Comparison of ENCODE assay signal across 8 cellular contexts in genomic region chr6:26021350-26022165, GRCh38. TPM values are rescaled to one million over a fixed set of nuclear protein-coding genes. Genes with fewer than 3 reads are reported as not detected.
DNase-seq lines count a peak whose midpoint lies in the region; TF ChIP-seq lines count a peak whose summit lies in the region.

No MANE protein-coding gene starts in this region.

- peak overlapping the region; percentile 48 for H2AFZ ChIP-seq in neuronal stem cell (ENCODE audit: low read length)

- H2AK5ac ChIP-seq in neuronal stem cell (ENCODE audit: low read depth, low read length) = peak overlapping the region; percentile 0

- H2BK5ac ChIP-seq in neuronal stem cell (ENCODE audit: low read length) = peak overlapping the region; percentile 93

- no peak overlapping the region for H2BK120ac ChIP-seq in neuronal stem cell (ENCODE audit: low read depth, low read length)

- H4K8ac ChIP-seq in neuronal stem cell (ENCODE audit: low read depth, low read length) = no peak overlapping the region

- CTCF ChIA-PET in HEK293T (lab: Yijun Ruan, JAX) = interaction anchor here (0.6 kb wide), 2 partner anchors 11 to 18 kb away, joined by 3 read pairs; no protein-coding TSS in a partner anchor

- peak overlapping the region; percentile 22 for H3K18ac ChIP-seq in neuronal stem cell (ENCODE audit: low read length)

- H3K9me3 ChIP-seq in SJCRH30 (replicated peaks) = no peaks in the 10 kb centered on the region
- no peaks in the 10 kb centered on the region for H3K9me3 ChIP-seq in neuronal stem cell (replicated peaks in 1 of 2; ENCODE audit: control insufficient read depth in 2 of 2, insufficient read depth in 1 of 2, low read depth in 1 of 2, low read length in 2 of 2)

- H3K4me2 ChIP-seq in neuronal stem cell (ENCODE audit: insufficient read depth, low read length, poor library complexity, severe bottlenecking) = peak overlapping the region; percentile 95

- peak overlapping the region; percentile 95 for H3K27ac ChIP-seq in SJCRH30
- peak overlapping the region; percentile 90 for H3K27ac ChIP-seq in neuronal stem cell (replicated peaks; ENCODE audit: low read length)
- peak overlapping the region; percentile 96 for H3K27ac ChIP-seq in temporal lobe (ENCODE audit: low read depth, low read length)

- no peak overlapping the region for H2BK15ac ChIP-seq in neuronal stem cell (ENCODE audit: low read length)

- no peaks in the 10 kb centered on the region for H3K36me3 ChIP-seq in SJCRH30
- H3K36me3 ChIP-seq in neuronal stem cell (replicated peaks in 1 of 2; ENCODE audit: control insufficient read depth in 2 of 2, insufficient read depth in 2 of 2, low read length in 2 of 2) = no peaks in the 10 kb centered on the region

- POLR2A ChIA-PET in HEK293T (lab: Yijun Ruan, JAX) = interaction anchor here (0.6 to 16.4 kb wide), 32 partner anchors 10 to 1872 kb away, joined by 3 to 715 read pairs (median 4); a partner anchor contains a TSS

- DNase-seq in GDM1 (lab: John Stamatoyannopoulos, UW) = peak; percentile 81
- DNase-seq in HEK293T (ENCODE audit: extremely low spot score) = peak; percentile 75
- peak; percentile 97 for DNase-seq in MV-4-11 (lab: John Stamatoyannopoulos, UW)
- DNase-seq in SJCRH30 = peak; percentile 92 to 94
- peak; percentile 46 to 74 (median 68) for DNase-seq in activated naive CD4-positive, alpha-beta T cell (lab: John Stamatoyannopoulos, UW)
- peak; percentile 94 for DNase-seq in foreskin melanocyte
- peak; percentile 87 for DNase-seq in neuronal stem cell (ENCODE audit: low spot score)

- H3K4ac ChIP-seq in neuronal stem cell (ENCODE audit: low read length) = no peak overlapping the region

- H3K4me3 ChIP-seq in SJCRH30 = peak overlapping the region; percentile 63
- H3K4me3 ChIP-seq in neuronal stem cell (ENCODE audit: low read length in 2 of 2) = peak overlapping the region; percentile 62 to 90

- no peaks in the 10 kb centered on the region for H3K79me1 ChIP-seq in neuronal stem cell (ENCODE audit: low read depth, low read length)

- H3K27me3 ChIP-seq in SJCRH30 = no peaks in the 10 kb centered on the region
- H3K27me3 ChIP-seq in neuronal stem cell (ENCODE audit: control insufficient read depth in 3 of 3, insufficient read depth in 3 of 3, low read depth in 1 of 3, low read length in 3 of 3) = no peaks in the 10 kb centered on the region

- H3K9ac ChIP-seq in neuronal stem cell (ENCODE audit: low read depth, low read length, poor library complexity) = peak overlapping the region; percentile 77

- no peak overlapping the region for H3K14ac ChIP-seq in neuronal stem cell (ENCODE audit: low read length)

- no peak overlapping the region for H4K91ac ChIP-seq in neuronal stem cell (ENCODE audit: low read depth, low read length, poor library complexity)

- WGBS in neuronal stem cell (ENCODE audit: extremely low coverage in 2 of 2, insufficient read length in 2 of 2, insufficient replicate concordance in 1 of 2), 2 donors = no CpG with 5 or more reads among the region's 39 CpGs

- peak overlapping the region; percentile 94 for H3K23ac ChIP-seq in neuronal stem cell (ENCODE audit: low read depth, low read length, poor library complexity)

- peak overlapping the region; percentile 48 for H2BK12ac ChIP-seq in neuronal stem cell (ENCODE audit: low read length)

- H3K4me1 ChIP-seq in SJCRH30 (no peaks in the 10 kb centered on the region), neuronal stem cell (ENCODE audit: control insufficient read depth in 2 of 2, insufficient read depth in 1 of 2, low read depth in 1 of 2, low read length in 2 of 2) (peaks cover 10 to 21% of the 10 kb centered on the region in 2 donors)

TF ChIP-seq in HEK293T, 16 proteins besides CTCF, POLR2A, EP300 and RAD21:
- TF ChIP-seq FOXK2 (IDR thresholded peaks at IDR 0.05) (no peak), L3MBTL2 (conservative IDR thresholded peaks at IDR 0.05) (peak; percentile 84), NFRKB (IDR thresholded peaks at IDR 0.05) (0 out of 2 replicates have a peak, but pooled peaks have one; percentile 10)

RNA-seq across cellular contexts. Expression of gene TRIM38, which starts 59.0 kb away (rescaled TPM):
- total RNA-seq in SJCRH30 (2014; rRNA removed; shearing (Covaris generic)) = 3.2 and 3.3 TPM in 2 replicates
- 0.10 TPM for polyA plus RNA-seq in neuronal stem cell (2013, experiment 1 of 2)
- polyA plus RNA-seq in neuronal stem cell (2013, experiment 2 of 2) = 0.10 TPM
- 0.49 TPM for total RNA-seq in temporal lobe

Comparison
In these comparisons a context has a peak if more than half of its experiments do, and no peak if none do; other contexts are left out.
1. Peak in every context shown above with its lines: DNase-seq, H3K4me3 ChIP-seq and H3K27ac ChIP-seq.